In genomic region chr2:134207589-134208209, GRCh38 we compare ENCODE assay signal across 8 cellular contexts. TPM values are rescaled to one million over a fixed set of nuclear protein-coding genes. Genes with fewer than 3 reads are reported as not detected.
DNase-seq lines count a peak whose midpoint lies in the region; ATAC-seq and TF ChIP-seq lines count a peak whose summit lies in the region.

No MANE protein-coding gene starts in this region.

- no peak overlapping the region for H3K4me3 ChIP-seq in A673 (ENCODE audit: low read depth, low read length, poor library complexity, severe bottlenecking)
- no peak overlapping the region for H3K4me3 ChIP-seq in SJCRH30
- no peak overlapping the region for H3K4me3 ChIP-seq in left ventricle myocardium inferior

- H3K36me3 ChIP-seq in A673 (ENCODE audit: insufficient read depth, low read length, poor library complexity, severe bottlenecking) (no peaks in the 10 kb centered on the region), SJCRH30 (no peaks in the 10 kb centered on the region), left ventricle myocardium inferior (no peaks in the 10 kb centered on the region)

- ATAC-seq in GM18861 (IDR thresholded peaks at IDR 0.05; ENCODE audit: unreplicated experiment) (peak; percentile 70), HG03342 (IDR thresholded peaks at IDR 0.05; ENCODE audit: unreplicated experiment) (peak; percentile 84)

- intact Hi-C loops in A673 (cut with micrococcal nuclease; ENCODE audit: unreplicated experiment): loop anchor here (5.0 kb wide), 2 partner anchors 90 to 320 kb away; no protein-coding TSS in a partner anchor
- intact Hi-C loops in left ventricle myocardium inferior (cut with micrococcal nuclease): loop anchor here (5.0 kb wide), 1 partner anchor 90 kb away; no protein-coding TSS in a partner anchor

- no peak overlapping the region for H3K27ac ChIP-seq in A673 (ENCODE audit: low read depth, low read length, poor library complexity, severe bottlenecking)
- H3K27ac ChIP-seq in SJCRH30: no peak overlapping the region
- peak overlapping the region; percentile 64 for H3K27ac ChIP-seq in left ventricle myocardium inferior (replicated peaks)

- DNase-seq in A673 (ENCODE audit: low spot score) (peak; percentile 58), SJCRH30 (peak; percentile 72 to 81), left ventricle myocardium inferior (peak; percentile 45), mesenteric fat pad (ENCODE audit: low spot score) (no peak)
- DNase-seq in activated naive CD4-positive, alpha-beta T cell treated with anti-CD3 and anti-CD28 coated beads, Interleukin-2, amount 50 U/mL, for 16 hours: peak; percentile 66
- peak; percentile 69 to 71 for DNase-seq in stimulated activated CD4-positive, alpha-beta T cell treated with anti-CD3 and anti-CD28 coated beads, Interleukin-2, amount 100 ng/mL, for 24 hours

- TF ChIP-seq CTCF in A673 (conservative IDR thresholded peaks at IDR 0.05; ENCODE audit: low read depth, low read length): peak; percentile 73
- peak; percentile 75 for TF ChIP-seq CTCF in left ventricle myocardium inferior (IDR thresholded peaks at IDR 0.05; ENCODE audit: borderline replicate concordance)

- H3K9me3 ChIP-seq in A673 (ENCODE audit: low read depth, low read length, poor library complexity, severe bottlenecking): no peaks in the 10 kb centered on the region
- H3K9me3 ChIP-seq in SJCRH30 (replicated peaks): no peaks in the 10 kb centered on the region
- no peaks in the 10 kb centered on the region for H3K9me3 ChIP-seq in left ventricle myocardium inferior (replicated peaks)

- H3K27me3 ChIP-seq in A673 (replicated peaks; ENCODE audit: insufficient read depth, low read depth, low read length, poor library complexity) (no peaks in the 10 kb centered on the region), SJCRH30 (no peaks in the 10 kb centered on the region), left ventricle myocardium inferior (ENCODE audit: low read depth) (no peaks in the 10 kb centered on the region)

- POLR2A ChIA-PET in A673 (lab: Charles Lee; ENCODE audit: low non-redundant PET): no interaction called here

- no TSS peak for BruUV-seq in A673 (replicated peaks; lab: Mats Ljungman, UMichigan)

- H3K4me1 ChIP-seq in A673 (ENCODE audit: insufficient read depth, low read length, poor library complexity, severe bottlenecking): no peaks in the 10 kb centered on the region
- peaks cover 31% of the 10 kb centered on the region for H3K4me1 ChIP-seq in SJCRH30
- peaks cover 66% of the 10 kb centered on the region for H3K4me1 ChIP-seq in left ventricle myocardium inferior

- CTCF ChIA-PET in A673 (lab: Charles Lee): no interaction called here

RNA-seq across cellular contexts. Expression of gene MGAT5, which starts 46.2 kb away (rescaled TPM):
- 11.0 and 14.0 TPM in 2 replicates for total RNA-seq in A673 (2021)
- total RNA-seq in SJCRH30 (2014; rRNA removed; shearing (Covaris generic)): 95.3 and 98.0 TPM in 2 replicates
- total RNA-seq in left ventricle myocardium inferior: 98.7 TPM
- 37.5 TPM for total RNA-seq in mesenteric fat pad
